1 cellular context compared by ENCODE assay signal in genomic region chr7:151059362-151060112, GRCh38.
A peak's percentile ranks its signal among the peaks of the same experiment; 100 is the strongest.
TF ChIP-seq lines count a peak whose summit lies in the region.

A gene with protein sequence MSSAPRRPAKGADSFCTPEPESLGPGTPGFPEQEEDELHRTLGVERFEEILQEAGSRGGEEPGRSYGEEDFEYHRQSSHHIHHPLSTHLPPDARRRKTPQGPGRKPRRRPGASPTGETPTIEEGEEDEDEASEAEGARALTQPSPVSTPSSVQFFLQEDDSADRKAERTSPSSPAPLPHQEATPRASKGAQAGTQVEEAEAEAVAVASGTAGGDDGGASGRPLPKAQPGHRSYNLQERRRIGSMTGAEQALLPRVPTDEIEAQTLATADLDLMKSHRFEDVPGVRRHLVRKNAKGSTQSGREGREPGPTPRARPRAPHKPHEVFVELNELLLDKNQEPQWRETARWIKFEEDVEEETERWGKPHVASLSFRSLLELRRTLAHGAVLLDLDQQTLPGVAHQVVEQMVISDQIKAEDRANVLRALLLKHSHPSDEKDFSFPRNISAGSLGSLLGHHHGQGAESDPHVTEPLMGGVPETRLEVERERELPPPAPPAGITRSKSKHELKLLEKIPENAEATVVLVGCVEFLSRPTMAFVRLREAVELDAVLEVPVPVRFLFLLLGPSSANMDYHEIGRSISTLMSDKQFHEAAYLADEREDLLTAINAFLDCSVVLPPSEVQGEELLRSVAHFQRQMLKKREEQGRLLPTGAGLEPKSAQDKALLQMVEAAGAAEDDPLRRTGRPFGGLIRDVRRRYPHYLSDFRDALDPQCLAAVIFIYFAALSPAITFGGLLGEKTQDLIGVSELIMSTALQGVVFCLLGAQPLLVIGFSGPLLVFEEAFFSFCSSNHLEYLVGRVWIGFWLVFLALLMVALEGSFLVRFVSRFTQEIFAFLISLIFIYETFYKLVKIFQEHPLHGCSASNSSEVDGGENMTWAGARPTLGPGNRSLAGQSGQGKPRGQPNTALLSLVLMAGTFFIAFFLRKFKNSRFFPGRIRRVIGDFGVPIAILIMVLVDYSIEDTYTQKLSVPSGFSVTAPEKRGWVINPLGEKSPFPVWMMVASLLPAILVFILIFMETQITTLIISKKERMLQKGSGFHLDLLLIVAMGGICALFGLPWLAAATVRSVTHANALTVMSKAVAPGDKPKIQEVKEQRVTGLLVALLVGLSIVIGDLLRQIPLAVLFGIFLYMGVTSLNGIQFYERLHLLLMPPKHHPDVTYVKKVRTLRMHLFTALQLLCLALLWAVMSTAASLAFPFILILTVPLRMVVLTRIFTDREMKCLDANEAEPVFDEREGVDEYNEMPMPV (plus strand): TSS chr7:151059589. CDS start chr7:151061988, 2,399 bp downstream.

TF ChIP-seq in HepG2, 621 proteins besides CTCF, POLR2A, EP300 and RAD21 (continued from another document):
- TF ChIP-seq ZNF747 (CRISPR knock-in tag; IDR thresholded peaks at IDR 0.05; ENCODE audit: borderline replicate concordance) (peak; percentile 37; the same call in 1 of the 2 replicates), CCDC6 (CRISPR knock-in tag; IDR thresholded peaks at IDR 0.05) (peak; percentile 59; the same call in 1 of the 2 replicates), KAT7 (CRISPR knock-in tag; IDR thresholded peaks at IDR 0.05; ENCODE audit: borderline replicate concordance) (peak; percentile 55; the same call in 1 of the 2 replicates), TARDBP (CRISPR knock-in tag; IDR thresholded peaks at IDR 0.05) (0 out of 2 replicates have a peak, but pooled peaks have one; percentile 30), THYN1 (CRISPR knock-in tag; IDR thresholded peaks at IDR 0.05; ENCODE audit: borderline replicate concordance, low read depth) (no peak), SNRNP70 (IDR thresholded peaks at IDR 0.05; ENCODE audit: low read depth, low read length) (no peak), ZBTB10 (CRISPR knock-in tag; IDR thresholded peaks at IDR 0.05; ENCODE audit: borderline replicate concordance) (peak; percentile 37; the same call in 1 of the 2 replicates), KLF13 (CRISPR knock-in tag; IDR thresholded peaks at IDR 0.05) (no peak), RBM39 (IDR thresholded peaks at IDR 0.05; ENCODE audit: low read depth, low read length, poor library complexity, severe bottlenecking) (peak; percentile 19), BORCS8-MEF2B (CRISPR knock-in tag; IDR thresholded peaks at IDR 0.05) (0 out of 2 replicates have a peak, but pooled peaks have one; percentile 18), ZNF713 (CRISPR knock-in tag; IDR thresholded peaks at IDR 0.05) (0 out of 2 replicates have a peak, but pooled peaks have one; percentile 42), TAF1 (CRISPR knock-in tag; IDR thresholded peaks at IDR 0.05) (peak; percentile 32; the same call in 1 of the 2 replicates), ZFX (CRISPR knock-in tag; IDR thresholded peaks at IDR 0.05; ENCODE audit: low read depth) (peak; percentile 35; the same call in 1 of the 2 replicates), THAP11 (CRISPR knock-in tag; IDR thresholded peaks at IDR 0.05) (peak; percentile 76; the same call in 1 of the 2 replicates), ZNF644 (CRISPR knock-in tag; IDR thresholded peaks at IDR 0.05; ENCODE audit: low read depth) (no peak), ZEB1 (IDR thresholded peaks at IDR 0.05; ENCODE audit: insufficient replicate concordance, low read depth) (no peak), ZGPAT (CRISPR knock-in tag; IDR thresholded peaks at IDR 0.05) (peak; percentile 19; the same call in 1 of the 2 replicates), ZNF274 (CRISPR knock-in tag; IDR thresholded peaks at IDR 0.05) (no peak), PHF8 (CRISPR knock-in tag; IDR thresholded peaks at IDR 0.05) (peak; percentile 63), RBM22 (optimal IDR thresholded peaks at IDR 0.05; ENCODE audit: low read length) (no peak), ZBTB7B (CRISPR knock-in tag; IDR thresholded peaks at IDR 0.05) (peak; percentile 22; the same call in 1 of the 2 replicates), TMF1 (CRISPR knock-in tag; IDR thresholded peaks at IDR 0.05; ENCODE audit: low read depth) (0 out of 2 replicates have a peak, but pooled peaks have one; percentile 29), REPIN1 (CRISPR knock-in tag; IDR thresholded peaks at IDR 0.05; ENCODE audit: borderline replicate concordance, low read depth) (no peak), RBFOX2 (IDR thresholded peaks at IDR 0.05; ENCODE audit: low read depth, low read length) (peak; percentile 65), SALL1 (CRISPR knock-in tag; IDR thresholded peaks at IDR 0.05) (peak; percentile 46), POLR2AphosphoS5 (IDR thresholded peaks at IDR 0.05; ENCODE audit: low read depth, low read length) (peak; percentile 56)
- TF ChIP-seq, protein P1, sequence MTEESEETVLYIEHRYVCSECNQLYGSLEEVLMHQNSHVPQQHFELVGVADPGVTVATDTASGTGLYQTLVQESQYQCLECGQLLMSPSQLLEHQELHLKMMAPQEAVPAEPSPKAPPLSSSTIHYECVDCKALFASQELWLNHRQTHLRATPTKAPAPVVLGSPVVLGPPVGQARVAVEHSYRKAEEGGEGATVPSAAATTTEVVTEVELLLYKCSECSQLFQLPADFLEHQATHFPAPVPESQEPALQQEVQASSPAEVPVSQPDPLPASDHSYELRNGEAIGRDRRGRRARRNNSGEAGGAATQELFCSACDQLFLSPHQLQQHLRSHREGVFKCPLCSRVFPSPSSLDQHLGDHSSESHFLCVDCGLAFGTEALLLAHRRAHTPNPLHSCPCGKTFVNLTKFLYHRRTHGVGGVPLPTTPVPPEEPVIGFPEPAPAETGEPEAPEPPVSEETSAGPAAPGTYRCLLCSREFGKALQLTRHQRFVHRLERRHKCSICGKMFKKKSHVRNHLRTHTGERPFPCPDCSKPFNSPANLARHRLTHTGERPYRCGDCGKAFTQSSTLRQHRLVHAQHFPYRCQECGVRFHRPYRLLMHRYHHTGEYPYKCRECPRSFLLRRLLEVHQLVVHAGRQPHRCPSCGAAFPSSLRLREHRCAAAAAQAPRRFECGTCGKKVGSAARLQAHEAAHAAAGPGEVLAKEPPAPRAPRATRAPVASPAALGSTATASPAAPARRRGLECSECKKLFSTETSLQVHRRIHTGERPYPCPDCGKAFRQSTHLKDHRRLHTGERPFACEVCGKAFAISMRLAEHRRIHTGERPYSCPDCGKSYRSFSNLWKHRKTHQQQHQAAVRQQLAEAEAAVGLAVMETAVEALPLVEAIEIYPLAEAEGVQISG (CRISPR knock-in tag; IDR thresholded peaks at IDR 0.05), result no peak
- TF ChIP-seq, protein P2, sequence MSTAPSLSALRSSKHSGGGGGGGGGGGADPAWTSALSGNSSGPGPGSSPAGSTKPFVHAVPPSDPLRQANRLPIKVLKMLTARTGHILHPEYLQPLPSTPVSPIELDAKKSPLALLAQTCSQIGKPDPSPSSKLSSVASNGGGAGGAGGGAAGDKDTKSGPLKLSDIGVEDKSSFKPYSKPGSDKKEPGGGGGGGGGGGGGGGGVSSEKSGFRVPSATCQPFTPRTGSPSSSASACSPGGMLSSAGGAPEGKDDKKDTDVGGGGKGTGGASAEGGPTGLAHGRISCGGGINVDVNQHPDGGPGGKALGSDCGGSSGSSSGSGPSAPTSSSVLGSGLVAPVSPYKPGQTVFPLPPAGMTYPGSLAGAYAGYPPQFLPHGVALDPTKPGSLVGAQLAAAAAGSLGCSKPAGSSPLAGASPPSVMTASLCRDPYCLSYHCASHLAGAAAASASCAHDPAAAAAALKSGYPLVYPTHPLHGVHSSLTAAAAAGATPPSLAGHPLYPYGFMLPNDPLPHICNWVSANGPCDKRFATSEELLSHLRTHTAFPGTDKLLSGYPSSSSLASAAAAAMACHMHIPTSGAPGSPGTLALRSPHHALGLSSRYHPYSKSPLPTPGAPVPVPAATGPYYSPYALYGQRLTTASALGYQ (CRISPR knock-in tag; IDR thresholded peaks at IDR 0.05), result no peak
- TF ChIP-seq, protein P3, sequence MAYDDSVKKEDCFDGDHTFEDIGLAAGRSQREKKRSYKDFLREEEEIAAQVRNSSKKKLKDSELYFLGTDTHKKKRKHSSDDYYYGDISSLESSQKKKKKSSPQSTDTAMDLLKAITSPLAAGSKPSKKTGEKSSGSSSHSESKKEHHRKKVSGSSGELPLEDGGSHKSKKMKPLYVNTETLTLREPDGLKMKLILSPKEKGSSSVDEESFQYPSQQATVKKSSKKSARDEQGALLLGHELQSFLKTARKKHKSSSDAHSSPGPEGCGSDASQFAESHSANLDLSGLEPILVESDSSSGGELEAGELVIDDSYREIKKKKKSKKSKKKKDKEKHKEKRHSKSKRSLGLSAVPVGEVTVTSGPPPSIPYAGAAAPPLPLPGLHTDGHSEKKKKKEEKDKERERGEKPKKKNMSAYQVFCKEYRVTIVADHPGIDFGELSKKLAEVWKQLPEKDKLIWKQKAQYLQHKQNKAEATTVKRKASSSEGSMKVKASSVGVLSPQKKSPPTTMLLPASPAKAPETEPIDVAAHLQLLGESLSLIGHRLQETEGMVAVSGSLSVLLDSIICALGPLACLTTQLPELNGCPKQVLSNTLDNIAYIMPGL (CRISPR knock-in tag; IDR thresholded peaks at IDR 0.05; ENCODE audit: borderline replicate concordance in 1 of 2, low read depth in 1 of 2), result peak; percentile 2; a peak in 1 of 4 replicates
